Comparison of ENCODE assay signal across 1 cellular context in genomic region chr4:8224596-8225289, GRCh38.
TF ChIP-seq lines count a peak whose summit lies in the region.

No MANE protein-coding gene starts in this region.

TF ChIP-seq in HepG2, 621 proteins besides CTCF, POLR2A, EP300 and RAD21 (continued from another document):
- TF ChIP-seq POGK (CRISPR knock-in tag; conservative IDR thresholded peaks at IDR 0.05) (no peak), AGO2 (optimal IDR thresholded peaks at IDR 0.05; ENCODE audit: low read depth, low read length) (peak; percentile 37)
